22 cellular contexts compared by ENCODE assay signal in genomic region chr1:177270863-177271262, GRCh38.
DNase-seq lines count a peak whose midpoint lies in the region; ATAC-seq, FAIRE-seq and TF ChIP-seq lines count a peak whose summit lies in the region.
"Had no signal": no experiment of that assay in that cellular context is flagged by ENCODE, and none has a peak within 500 bp of the region (broad histone marks: within the 10 kb centered on the region; RNA-seq: fewer than 3 reads in every experiment).

No MANE protein-coding gene starts in this region.

- H3K27ac ChIP-seq in RWPE2 (ENCODE audit: poor library complexity, severe bottlenecking) (no peak overlapping the region), upper lobe of right lung (no peak overlapping the region), small intestine (ENCODE audit: low read depth in 1 of 2, low read length in 1 of 2) (no peak overlapping the region)
- H3K27ac ChIP-seq: C4-2B, HL-60 had no signal

- ATAC-seq in RWPE2 (ENCODE audit: low read depth) (peak; percentile 54; the same call in 2 of the 3 replicates), upper lobe of right lung (peak; percentile 29)
- ATAC-seq: HCT116 had no signal

- H3K9me3 ChIP-seq in RWPE2 (ENCODE audit: severe bottlenecking), result no peaks in the 10 kb centered on the region
- H3K9me3 ChIP-seq in upper lobe of right lung, result no peaks in the 10 kb centered on the region
- H3K9me3 ChIP-seq in small intestine (ENCODE audit: control insufficient read depth, low read depth), result no peaks in the 10 kb centered on the region
- H3K9me3 ChIP-seq: Caco-2 had no signal

- WGBS in small intestine, 3 donors, result 68 to 81% (median 71%) methylated on average over 1 of the region's 1 CpG

- no peak for FAIRE-seq in small intestine (lab: Jason Lieb, UNC)
- FAIRE-seq: A204.1, HTR-8/SVneo had no signal

- H3K4me1 ChIP-seq in RWPE2 (ENCODE audit: insufficient read depth, poor library complexity, severe bottlenecking), result peaks cover 9% of the 10 kb centered on the region
- H3K4me1 ChIP-seq in upper lobe of right lung, result peaks cover 15% of the 10 kb centered on the region
- no peaks in the 10 kb centered on the region for H3K4me1 ChIP-seq in small intestine (ENCODE audit: control insufficient read depth in 2 of 2, insufficient read depth in 1 of 2, low read depth in 1 of 2, low read length in 1 of 2)
- H3K4me1 ChIP-seq: Caco-2 had no signal

- H3K27me3 ChIP-seq in RWPE2 (ENCODE audit: insufficient read depth, poor library complexity, severe bottlenecking) (no peaks in the 10 kb centered on the region), upper lobe of right lung (no peaks in the 10 kb centered on the region), small intestine (ENCODE audit: control insufficient read depth in 2 of 2, insufficient read depth in 2 of 2, low read length in 2 of 2) (no peaks in the 10 kb centered on the region)

- no peak overlapping the region for H3K4me3 ChIP-seq in RWPE2 (ENCODE audit: severe bottlenecking)
- H3K4me3 ChIP-seq in fibroblast of mammary gland (ENCODE audit: control insufficient read depth, low read depth, low read length), result no peak overlapping the region
- no peak overlapping the region for H3K4me3 ChIP-seq in upper lobe of right lung
- H3K4me3 ChIP-seq in small intestine (ENCODE audit: low read depth in 1 of 2, low read length in 2 of 2), result no peak overlapping the region

- TF ChIP-seq CTCF in RWPE2 (IDR thresholded peaks at IDR 0.05; ENCODE audit: poor library complexity, severe bottlenecking) (no peak), fibroblast of mammary gland (conservative IDR thresholded peaks at IDR 0.05; ENCODE audit: control insufficient read depth, insufficient read depth, low read depth, low read length) (no peak), upper lobe of right lung (IDR thresholded peaks at IDR 0.05) (no peak)

- H3K36me3 ChIP-seq in RWPE2 (ENCODE audit: low read depth), result no peaks in the 10 kb centered on the region
- no peaks in the 10 kb centered on the region for H3K36me3 ChIP-seq in upper lobe of right lung
- no peaks in the 10 kb centered on the region for H3K36me3 ChIP-seq in small intestine (ENCODE audit: control insufficient read depth in 2 of 2, insufficient read depth in 2 of 2, low read length in 2 of 2)

- peak; percentile 22 for DNase-seq in HT1080 (ENCODE audit: low read depth)
- DNase-seq in RWPE2 (ENCODE audit: low spot score), result no peak
- peak; percentile 46 for DNase-seq in fibroblast of mammary gland (ENCODE audit: low read depth)
- no peak for DNase-seq in upper lobe of right lung
- DNase-seq in small intestine, result no peak
- no peak for DNase-seq in stimulated activated CD4-positive, alpha-beta T cell treated with anti-CD3 and anti-CD28 coated beads, Interleukin-1b, Interleukin-23, amount 100 ng/mL, for 48 hours
- DNase-seq in stimulated activated naive CD4-positive, alpha-beta T cell (lab: John Stamatoyannopoulos, UW), result no peak
- DNase-seq: ACHN; AML-193; Caco-2; CD4-positive, alpha-beta T cell; DMS153; DMS79; GDM1; GOT3; H7; HFFc6 had no signal

- intact Hi-C loops in upper lobe of right lung (cut with DNase I), result no loop called here

Comparison
In these comparisons a context has a peak if more than half of its experiments do, and no peak if none do; other contexts are left out.
1. DNase-seq: peak in HT1080 (single experiment) and fibroblast of mammary gland (single experiment); none in RWPE2 (single experiment), upper lobe of right lung (single experiment), small intestine (single experiment), stimulated activated CD4-positive, alpha-beta T cell treated with anti-CD3 and anti-CD28 coated beads, Interleukin-1b, Interleukin-23, amount 100 ng/mL, for 48 hours (single experiment) and stimulated activated naive CD4-positive, alpha-beta T cell (0 of 6).